Comparison of ENCODE assay signal across 8 cellular contexts in genomic region chr17:979211-979538, GRCh38. TPM values are rescaled to one million over a fixed set of nuclear protein-coding genes. Genes with fewer than 3 reads are reported as not detected.
DNase-seq lines count a peak whose midpoint lies in the region; TF ChIP-seq lines count a peak whose summit lies in the region.

No MANE protein-coding gene starts in this region.

- H3K27me3 ChIP-seq in HL-60 (ENCODE audit: insufficient read depth, poor library complexity, severe bottlenecking) (peaks cover 8% of the 10 kb centered on the region), neutrophil (peaks cover 74% of the 10 kb centered on the region)
- peaks cover 19% of the 10 kb centered on the region for H3K27me3 ChIP-seq in effector memory CD4-positive, alpha-beta T cell (replicated peaks; ENCODE audit: control insufficient read depth, insufficient read depth, low read length, poor library complexity, severe bottlenecking)

- H3K4me1 Mint-ChIP-seq in Calu3 (ENCODE audit: low read depth, unreplicated experiment), result no peaks in the 10 kb centered on the region
- peaks cover 14% of the 10 kb centered on the region for H3K4me1 Mint-ChIP-seq in activated T-helper 1 cell treated with anti-CD3 and anti-CD28 coated beads, Interleukin-12 subunit alpha, Interleukin-12 subunit beta, Interleukin-2, Interleukin-4 antibody, amounts not matched to agents 30 ng/mL and 10 ng/mL and 1 ng/mL, durations not matched to agents 14 hours and 24 hours and 36 hours (ENCODE audit: low read depth)

- no peak for TF ChIP-seq CTCF in Calu3 (IDR thresholded peaks at IDR 0.05; ENCODE audit: unreplicated experiment)
- no peak for TF ChIP-seq CTCF in HL-60 (IDR thresholded peaks at IDR 0.05; ENCODE audit: insufficient read depth, low read length)
- TF ChIP-seq CTCF in neutrophil (IDR thresholded peaks at IDR 0.05), result no peak

- intact Hi-C loops in Calu3 (cut with micrococcal nuclease; ENCODE audit: unreplicated experiment), result no loop called here
- intact Hi-C loops in activated T-helper 1 cell treated with anti-CD3 and anti-CD28 coated beads, Interleukin-12 subunit alpha, Interleukin-12 subunit beta, Interleukin-2, Interleukin-4 antibody, amounts not matched to agents 30 ng/mL and 10 ng/mL and 1 ng/mL, durations not matched to agents 14 hours and 24 hours and 36 hours (cut with micrococcal nuclease), result no loop called here

- peak overlapping the region; percentile 32 for H3K4me3 ChIP-seq in HL-60 (replicated peaks; ENCODE audit: insufficient read depth, low read length)
- H3K4me3 ChIP-seq in effector memory CD4-positive, alpha-beta T cell (ENCODE audit: insufficient read depth, low read depth, low read length, poor library complexity, severe bottlenecking), result peak overlapping the region; percentile 45
- peak overlapping the region; percentile 68 to 72 for H3K4me3 ChIP-seq in neutrophil (ENCODE audit: low read depth in 1 of 2, low read length in 1 of 2)

- H3K4me3 Mint-ChIP-seq in Calu3 (ENCODE audit: low read depth, unreplicated experiment), result peak overlapping the region; percentile 73
- no peak overlapping the region for H3K4me3 Mint-ChIP-seq in activated T-helper 1 cell treated with anti-CD3 and anti-CD28 coated beads, Interleukin-12 subunit alpha, Interleukin-12 subunit beta, Interleukin-2, Interleukin-4 antibody, amounts not matched to agents 30 ng/mL and 10 ng/mL and 1 ng/mL, durations not matched to agents 14 hours and 24 hours and 36 hours

- DNase-seq in Calu3, result no peak
- no peak for DNase-seq in HL-60 (ENCODE audit: low read depth in 1 of 2, low spot score in 1 of 2)
- no peak for DNase-seq in effector memory CD4-positive, alpha-beta T cell
- no peak for DNase-seq in RPMI8226
- no peak for DNase-seq in NCI-H1436 treated with DMSO at 0.1 percent for 48 hours (lab: John Stamatoyannopoulos, UW)
- DNase-seq in activated CD4-positive, CD25-positive, alpha-beta regulatory T cell treated with anti-CD3 and anti-CD28 coated beads, Interleukin-2, amount 50 U/mL, for 72 hours, result no peak
- no peak for DNase-seq in activated T-helper 1 cell treated with anti-CD3 and anti-CD28 coated beads, Interleukin-12 subunit alpha, Interleukin-12 subunit beta, Interleukin-2, Interleukin-4 antibody, amounts not matched to agents 30 ng/mL and 10 ng/mL and 1 ng/mL, durations not matched to agents 14 hours and 24 hours and 36 hours (ENCODE audit: low spot score)

- no peak overlapping the region for H3K27ac ChIP-seq in HL-60 (replicated peaks)
- no peak overlapping the region for H3K27ac ChIP-seq in effector memory CD4-positive, alpha-beta T cell (ENCODE audit: insufficient read depth, low read length, poor library complexity, severe bottlenecking)
- peak overlapping the region; percentile 56 for H3K27ac ChIP-seq in neutrophil

- peaks cover 12% of the 10 kb centered on the region for H3K4me1 ChIP-seq in effector memory CD4-positive, alpha-beta T cell (ENCODE audit: control insufficient read depth, insufficient read depth, low read length, poor library complexity, severe bottlenecking)
- peaks cover 16 to 28% of the 10 kb centered on the region in 2 experiments for H3K4me1 ChIP-seq in neutrophil (ENCODE audit: control insufficient read depth in 1 of 2, insufficient read depth in 1 of 2, low read depth in 1 of 2, low read length in 1 of 2)

- H3K36me3 ChIP-seq in effector memory CD4-positive, alpha-beta T cell (ENCODE audit: control insufficient read depth, insufficient read depth, low read length), result no peaks in the 10 kb centered on the region
- no peaks in the 10 kb centered on the region for H3K36me3 ChIP-seq in neutrophil

- H3K36me3 Mint-ChIP-seq in Calu3 (ENCODE audit: insufficient read depth, unreplicated experiment), result peaks cover 5% of the 10 kb centered on the region
- no peaks in the 10 kb centered on the region for H3K36me3 Mint-ChIP-seq in activated T-helper 1 cell treated with anti-CD3 and anti-CD28 coated beads, Interleukin-12 subunit alpha, Interleukin-12 subunit beta, Interleukin-2, Interleukin-4 antibody, amounts not matched to agents 30 ng/mL and 10 ng/mL and 1 ng/mL, durations not matched to agents 14 hours and 24 hours and 36 hours (ENCODE audit: low read depth)

- H3K9me3 Mint-ChIP-seq in Calu3 (ENCODE audit: low read depth, unreplicated experiment), result no peaks in the 10 kb centered on the region
- H3K9me3 Mint-ChIP-seq in activated T-helper 1 cell treated with anti-CD3 and anti-CD28 coated beads, Interleukin-12 subunit alpha, Interleukin-12 subunit beta, Interleukin-2, Interleukin-4 antibody, amounts not matched to agents 30 ng/mL and 10 ng/mL and 1 ng/mL, durations not matched to agents 14 hours and 24 hours and 36 hours, result no peaks in the 10 kb centered on the region

- peaks cover 11% of the 10 kb centered on the region for H3K27me3 Mint-ChIP-seq in Calu3 (ENCODE audit: unreplicated experiment)
- peaks cover 37% of the 10 kb centered on the region for H3K27me3 Mint-ChIP-seq in activated T-helper 1 cell treated with anti-CD3 and anti-CD28 coated beads, Interleukin-12 subunit alpha, Interleukin-12 subunit beta, Interleukin-2, Interleukin-4 antibody, amounts not matched to agents 30 ng/mL and 10 ng/mL and 1 ng/mL, durations not matched to agents 14 hours and 24 hours and 36 hours (ENCODE audit: insufficient read depth)

- BruUV-seq in Calu3 (replicated peaks; lab: Mats Ljungman, UMichigan), result no TSS peak

- no peaks in the 10 kb centered on the region for H3K9me3 ChIP-seq in effector memory CD4-positive, alpha-beta T cell (ENCODE audit: control insufficient read depth, low read length)
- no peaks in the 10 kb centered on the region for H3K9me3 ChIP-seq in neutrophil

- H3K27ac Mint-ChIP-seq in Calu3 (ENCODE audit: unreplicated experiment), result no peak overlapping the region
- H3K27ac Mint-ChIP-seq in activated T-helper 1 cell treated with anti-CD3 and anti-CD28 coated beads, Interleukin-12 subunit alpha, Interleukin-12 subunit beta, Interleukin-2, Interleukin-4 antibody, amounts not matched to agents 30 ng/mL and 10 ng/mL and 1 ng/mL, durations not matched to agents 14 hours and 24 hours and 36 hours, result no peak overlapping the region

- CTCF ChIA-PET in Calu3 (lab: Charles Lee), result interaction anchor here (1.0 to 1.1 kb wide), 3 partner anchors 45 to 184 kb away, joined by 3 to 4 read pairs (median 3); no protein-coding TSS in a partner anchor

RNA-seq across cellular contexts. Expression of gene NXN, which starts 0.4 kb away (rescaled TPM):
- 1.8 and 2.3 TPM in 2 replicates for total RNA-seq in Calu3 (2022)
- 0.24 and 0.31 TPM in 2 replicates for total RNA-seq in activated T-helper 1 cell treated with anti-CD3 and anti-CD28 coated beads, Interleukin-12 subunit alpha, Interleukin-12 subunit beta, Interleukin-2, Interleukin-4 antibody, amounts not matched to agents 30 ng/mL and 10 ng/mL and 1 ng/mL, durations not matched to agents 14 hours and 24 hours and 36 hours

RNA-seq across cellular contexts. Expression of gene TIMM22, which starts 17.8 kb away (rescaled TPM):
- 7.2 and 7.7 TPM in 2 replicates for total RNA-seq in Calu3 (2022)
- 14.6 and 17.3 TPM in 2 replicates for total RNA-seq in activated T-helper 1 cell treated with anti-CD3 and anti-CD28 coated beads, Interleukin-12 subunit alpha, Interleukin-12 subunit beta, Interleukin-2, Interleukin-4 antibody, amounts not matched to agents 30 ng/mL and 10 ng/mL and 1 ng/mL, durations not matched to agents 14 hours and 24 hours and 36 hours
